1 cellular context compared by ENCODE assay signal in genomic region chr17:46191332-46192210, GRCh38.
TF ChIP-seq lines count a peak whose summit lies in the region.

No MANE protein-coding gene starts in this region.

TF ChIP-seq in K562, 482 proteins besides CTCF, POLR2A, EP300 and RAD21 (continued from another document and continues in another):
- no peak for TF ChIP-seq ZNF609 (CRISPR knock-in tag; IDR thresholded peaks at IDR 0.05; ENCODE audit: borderline replicate concordance)
- TF ChIP-seq TAL1 (IDR thresholded peaks at IDR 0.05) = no peak
- TF ChIP-seq GTF2B (IDR thresholded peaks at IDR 0.05; ENCODE audit: extremely low read depth, insufficient read length) = no peak
- peak in 1 of 2 experiments; percentile 8; a peak in 1 of 4 replicates for TF ChIP-seq KDM1A (IDR thresholded peaks at IDR 0.05)
- peak in 1 of 2 experiments; percentile 69; a peak in 2 of 4 replicates for TF ChIP-seq FOXA3 (CRISPR knock-in tag; conservative IDR thresholded peaks at IDR 0.05 in 1 of 2, IDR thresholded peaks at IDR 0.05 in 1 of 2)
- no peak for TF ChIP-seq STAG1 (CRISPR knock-in tag; IDR thresholded peaks at IDR 0.05; ENCODE audit: borderline replicate concordance)
- TF ChIP-seq KDM4B (IDR thresholded peaks at IDR 0.05; ENCODE audit: borderline replicate concordance in 2 of 2, low read depth in 1 of 2) = 0 out of 4 replicates have a peak, but pooled peaks of 1 of the 2 experiments have one; percentile 57
- TF ChIP-seq ZBTB5 (IDR thresholded peaks at IDR 0.05) = no peak
- TF ChIP-seq NR2C2 (CRISPR knock-in tag; IDR thresholded peaks at IDR 0.05) = no peak
- TF ChIP-seq NR2C2 (tag; IDR thresholded peaks at IDR 0.05) = no peak; the same call in 1 of the 2 replicates
- TF ChIP-seq FOXJ2 (tag; IDR thresholded peaks at IDR 0.05) = no peak; the same call in 1 of the 2 replicates
- TF ChIP-seq CBX2 (IDR thresholded peaks at IDR 0.05; ENCODE audit: insufficient read depth, low read length, poor library complexity, severe bottlenecking) = no peak
- no peak for TF ChIP-seq MEIS2 (IDR thresholded peaks at IDR 0.05; ENCODE audit: partially characterized antibody)
- no peak for TF ChIP-seq ZNF79 (CRISPR knock-in tag; IDR thresholded peaks at IDR 0.05; ENCODE audit: low read depth)
- no peak for TF ChIP-seq E2F1 (CRISPR knock-in tag; IDR thresholded peaks at IDR 0.05)
- TF ChIP-seq SIN3A (IDR thresholded peaks at IDR 0.05; ENCODE audit: borderline replicate concordance in 2 of 2, control insufficient read depth in 1 of 2, low read depth in 2 of 2, low read length in 2 of 2) = peak; percentile 52 to 88; a peak in 3 of 4 replicates
- 0 out of 2 replicates have a peak, but pooled peaks have one; percentile 36 for TF ChIP-seq ZNF764 (CRISPR knock-in tag; IDR thresholded peaks at IDR 0.05; ENCODE audit: low read depth)
- no peak for TF ChIP-seq ZNF280A (IDR thresholded peaks at IDR 0.05; ENCODE audit: low read depth, partially characterized antibody)
- no peak for TF ChIP-seq EGR1 (conservative IDR thresholded peaks at IDR 0.05)
- TF ChIP-seq NFRKB (IDR thresholded peaks at IDR 0.05; ENCODE audit: low read depth) = peak; percentile 60
- TF ChIP-seq HEY1 (CRISPR knock-in tag; IDR thresholded peaks at IDR 0.05; ENCODE audit: borderline replicate concordance) = no peak
- no peak for TF ChIP-seq ZNF124 (CRISPR knock-in tag; IDR thresholded peaks at IDR 0.05)
- no peak for TF ChIP-seq ZNF551 (CRISPR knock-in tag; IDR thresholded peaks at IDR 0.05)
- no peak for TF ChIP-seq TAF15 (IDR thresholded peaks at IDR 0.05; ENCODE audit: low read depth, low read length)
- no peak for TF ChIP-seq ZNF561 (CRISPR knock-in tag; conservative IDR thresholded peaks at IDR 0.05)
- no peak for TF ChIP-seq ZNF644 (tag; IDR thresholded peaks at IDR 0.05; ENCODE audit: low read depth)
- TF ChIP-seq ARID3B (CRISPR knock-in tag; IDR thresholded peaks at IDR 0.05; ENCODE audit: borderline replicate concordance) = no peak
- no peak for TF ChIP-seq POLR2AphosphoS2 (IDR thresholded peaks at IDR 0.05; ENCODE audit: low read length)
- no peak for TF ChIP-seq KHSRP (IDR thresholded peaks at IDR 0.05)
- no peak for TF ChIP-seq BRCA1 (IDR thresholded peaks at IDR 0.05)
- no peak for TF ChIP-seq BRCA1 (CRISPR knock-in tag; IDR thresholded peaks at IDR 0.05)
- no peak for TF ChIP-seq ZNF197 (CRISPR knock-in tag; IDR thresholded peaks at IDR 0.05; ENCODE audit: low read depth)
- no peak for TF ChIP-seq SRSF3 (IDR thresholded peaks at IDR 0.05; ENCODE audit: insufficient read depth, low read length)
- TF ChIP-seq EWSR1 (IDR thresholded peaks at IDR 0.05; ENCODE audit: borderline replicate concordance, low read depth, partially characterized antibody) = no peak
- TF ChIP-seq HDAC3 (IDR thresholded peaks at IDR 0.05; ENCODE audit: borderline replicate concordance, partially characterized antibody) = no peak
- 0 out of 4 replicates have a peak, but pooled peaks of 1 of the 2 experiments have one; percentile 3 for TF ChIP-seq NONO (IDR thresholded peaks at IDR 0.05; ENCODE audit: low read depth in 2 of 2, low read length in 1 of 2)
- no peak for TF ChIP-seq SP2 (IDR thresholded peaks at IDR 0.05; ENCODE audit: extremely low read depth, low read depth, low read length, poor library complexity, severe bottlenecking)
- TF ChIP-seq MEF2A (IDR thresholded peaks at IDR 0.05; ENCODE audit: control insufficient read depth, low read depth, low read length) = no peak
- no peak for TF ChIP-seq ZNF311 (CRISPR knock-in tag; IDR thresholded peaks at IDR 0.05)
- TF ChIP-seq ELF1 (tag; IDR thresholded peaks at IDR 0.05) = no peak
- no peak for TF ChIP-seq ELF4 (CRISPR knock-in tag; IDR thresholded peaks at IDR 0.05)
- no peak for TF ChIP-seq HCFC1 (IDR thresholded peaks at IDR 0.05; ENCODE audit: low read depth, low read length)
- TF ChIP-seq NCOA1 (IDR thresholded peaks at IDR 0.05; ENCODE audit: low read depth) = 0 out of 2 replicates have a peak, but pooled peaks have one; percentile 23
- TF ChIP-seq TEAD1 (CRISPR knock-in tag; IDR thresholded peaks at IDR 0.05) = no peak
- TF ChIP-seq RERE (CRISPR knock-in tag; IDR thresholded peaks at IDR 0.05; ENCODE audit: borderline replicate concordance) = no peak
